18 cellular contexts compared by ENCODE assay signal in genomic region chr3:154778057-154778456, GRCh38.
DNase-seq lines count a peak whose midpoint lies in the region; ATAC-seq and TF ChIP-seq lines count a peak whose summit lies in the region.
"Had no signal": no experiment of that assay in that cellular context is flagged by ENCODE, and none has a peak within 500 bp of the region (broad histone marks: within the 10 kb centered on the region; RNA-seq: fewer than 3 reads in every experiment).

No MANE protein-coding gene starts in this region.

- peaks cover 0 to 14% (median 0%) of the 10 kb centered on the region in 12 donors for H3K4me1 ChIP-seq in heart left ventricle
- H3K4me1 ChIP-seq: BLaER1 had no signal

- no peak for DNase-seq in Right ventricle myocardium superior
- DNase-seq in heart left ventricle, result no peak
- peak; percentile 58 for DNase-seq in amniotic epithelial cell (ENCODE audit: low read depth)
- DNase-seq in fibroblast of peridontal ligament (ENCODE audit: extremely low read depth), result peak; percentile 34
- no peak for DNase-seq in stimulated activated CD4-positive, alpha-beta T cell treated with anti-CD3 and anti-CD28 coated beads, Interleukin-4, amount 100 ng/mL, for 1 hour
- DNase-seq in activated CD4-positive, alpha-beta T cell treated with anti-CD3 and anti-CD28 coated beads for 36 hours, result no peak
- DNase-seq: 8988T; AML-193; CD4-positive, CD25-positive, alpha-beta regulatory T cell; DMS53; GF-D8; GOT3; HCEC 1CT; HFFc6 had no signal

- ATAC-seq in Right ventricle myocardium superior (ENCODE audit: poor library complexity), result peak; percentile 83
- ATAC-seq in heart left ventricle, result no peak
- ATAC-seq in activated CD4-positive, alpha-beta T cell treated with anti-CD3 and anti-CD28 coated beads for 36 hours, result no peak
- no peak for ATAC-seq in HG03159 (IDR thresholded peaks at IDR 0.05; ENCODE audit: unreplicated experiment)

- CTCF ChIA-PET in activated CD4-positive, alpha-beta T cell treated with anti-CD3 and anti-CD28 coated beads for 36 hours (lab: Charles Lee), result no interaction called here

- H3K36me3 Mint-ChIP-seq in nephron (ENCODE audit: low read depth), result no peaks in the 10 kb centered on the region
- H3K36me3 Mint-ChIP-seq in activated CD4-positive, alpha-beta T cell treated with anti-CD3 and anti-CD28 coated beads for 36 hours (ENCODE audit: low read depth), result no peaks in the 10 kb centered on the region
- H3K36me3 Mint-ChIP-seq: CD4-positive, CD25-positive, alpha-beta regulatory T cell had no signal

- 14 to 64% (median 45%) methylated on average over 1 of the region's 1 CpG for WGBS in heart left ventricle, 4 donors

- no peak overlapping the region for H3K4me3 Mint-ChIP-seq in nephron
- no peak overlapping the region for H3K4me3 Mint-ChIP-seq in activated CD4-positive, alpha-beta T cell treated with anti-CD3 and anti-CD28 coated beads for 36 hours
- H3K4me3 Mint-ChIP-seq: CD4-positive, CD25-positive, alpha-beta regulatory T cell; HFFc6 had no signal

- POLR2A ChIA-PET in activated CD4-positive, alpha-beta T cell treated with anti-CD3 and anti-CD28 coated beads for 36 hours (lab: Charles Lee), result no interaction called here

- no peak for TF ChIP-seq POLR2A in heart left ventricle (IDR thresholded peaks at IDR 0.05)

- no peak overlapping the region for H3K4me3 ChIP-seq in heart left ventricle
- H3K4me3 ChIP-seq: BLaER1 had no signal

- no peaks in the 10 kb centered on the region for H3K9me3 Mint-ChIP-seq in nephron
- no peaks in the 10 kb centered on the region for H3K9me3 Mint-ChIP-seq in activated CD4-positive, alpha-beta T cell treated with anti-CD3 and anti-CD28 coated beads for 36 hours (ENCODE audit: low read depth)
- H3K9me3 Mint-ChIP-seq: HFFc6 had no signal

- peak overlapping the region in 2 of 3 experiments; percentile 27 to 30 for H3K27ac Mint-ChIP-seq in nephron
- H3K27ac Mint-ChIP-seq in activated CD4-positive, alpha-beta T cell treated with anti-CD3 and anti-CD28 coated beads for 36 hours, result no peak overlapping the region
- H3K27ac Mint-ChIP-seq: CD4-positive, CD25-positive, alpha-beta regulatory T cell; HFFc6 had no signal

- H3K4me1 Mint-ChIP-seq in nephron, result peaks cover 46% of the 10 kb centered on the region
- no peaks in the 10 kb centered on the region for H3K4me1 Mint-ChIP-seq in activated CD4-positive, alpha-beta T cell treated with anti-CD3 and anti-CD28 coated beads for 36 hours
- H3K4me1 Mint-ChIP-seq: CD4-positive, CD25-positive, alpha-beta regulatory T cell had no signal

- H3K27me3 Mint-ChIP-seq in nephron (ENCODE audit: low read depth), result peaks cover 12% of the 10 kb centered on the region
- no peaks in the 10 kb centered on the region for H3K27me3 Mint-ChIP-seq in activated CD4-positive, alpha-beta T cell treated with anti-CD3 and anti-CD28 coated beads for 36 hours
- H3K27me3 Mint-ChIP-seq: CD4-positive, CD25-positive, alpha-beta regulatory T cell had no signal

- H3K36me3 ChIP-seq in heart left ventricle, result no peaks in the 10 kb centered on the region
- H3K36me3 ChIP-seq: BLaER1 had no signal

- H3K27me3 ChIP-seq in heart left ventricle, result no peaks in the 10 kb centered on the region
- H3K27me3 ChIP-seq: BLaER1 had no signal

- no peaks in the 10 kb centered on the region for H3K9me3 ChIP-seq in heart left ventricle
- H3K9me3 ChIP-seq: BLaER1 had no signal

- no peak overlapping the region for H3K27ac ChIP-seq in heart left ventricle
- H3K27ac ChIP-seq: BLaER1, HL-60 had no signal

- no peak for TF ChIP-seq CTCF in heart left ventricle (IDR thresholded peaks at IDR 0.05)
- TF ChIP-seq CTCF in nephron (IDR thresholded peaks at IDR 0.05; ENCODE audit: unreplicated experiment in 3 of 3), result no peak

- intact Hi-C loops in Right ventricle myocardium superior (cut with DNase I) (no loop called here), heart left ventricle (cut with DNase I) (no loop called here)
- intact Hi-C loops in activated CD4-positive, alpha-beta T cell treated with anti-CD3 and anti-CD28 coated beads for 36 hours (cut with DNase I, micrococcal nuclease), result no loop called here

Comparison
In these comparisons a context has a peak if more than half of its experiments do, and no peak if none do; other contexts are left out.
1. DNase-seq: peak in amniotic epithelial cell (single experiment) and fibroblast of peridontal ligament (single experiment); none in Right ventricle myocardium superior (single experiment), heart left ventricle (0 of 5), stimulated activated CD4-positive, alpha-beta T cell treated with anti-CD3 and anti-CD28 coated beads, Interleukin-4, amount 100 ng/mL, for 1 hour (single experiment) and activated CD4-positive, alpha-beta T cell treated with anti-CD3 and anti-CD28 coated beads for 36 hours (single experiment).